ENCODE assay signal across 8 cellular contexts in genomic region chr19:35545855-35546381, GRCh38. TPM values are rescaled to one million over a fixed set of nuclear protein-coding genes. Genes with fewer than 3 reads are reported as not detected.
A peak's percentile ranks its signal among the peaks of the same experiment; 100 is the strongest.
DNase-seq lines count a peak whose midpoint lies in the region; ATAC-seq and TF ChIP-seq lines count a peak whose summit lies in the region.

No MANE protein-coding gene starts in this region.

- DNase-seq in MG63 (peak; percentile 75), HCEC 1CT (no peak)
- peak; percentile 81 for DNase-seq in activated CD4-positive, alpha-beta memory T cell treated with anti-CD3 and anti-CD28 coated beads for 36 hours
- DNase-seq in effector memory CD8-positive, alpha-beta T cell: peak; percentile 47 to 68 (median 67)
- DNase-seq in stimulated activated naive CD8-positive, alpha-beta T cell treated with anti-CD3 and anti-CD28 coated beads, Interleukin-15, amount 100 ng/mL, for 72 hours: peak; percentile 58 to 68

- peaks cover 35% of the 10 kb centered on the region for H3K4me1 Mint-ChIP-seq in activated CD4-positive, alpha-beta memory T cell treated with anti-CD3 and anti-CD28 coated beads for 36 hours (ENCODE audit: low read depth)
- H3K4me1 Mint-ChIP-seq in effector memory CD8-positive, alpha-beta T cell (ENCODE audit: low read depth in 2 of 2): peaks cover 24 to 35% of the 10 kb centered on the region in 2 donors
- H3K4me1 Mint-ChIP-seq in stimulated activated naive CD8-positive, alpha-beta T cell treated with anti-CD3 and anti-CD28 coated beads, Interleukin-15, amount 100 ng/mL, for 72 hours: peaks cover 69% of the 10 kb centered on the region

- TF ChIP-seq CTCF in DOHH2 (IDR thresholded peaks at IDR 0.05; ENCODE audit: low read depth, low read length, poor library complexity, severe bottlenecking): no peak

- H3K4me1 ChIP-seq in DOHH2 (ENCODE audit: control insufficient read depth, low read length) (peaks cover 23% of the 10 kb centered on the region), muscle layer of colon (ENCODE audit: insufficient read depth, low read length) (peaks cover 22% of the 10 kb centered on the region)

- H3K27me3 ChIP-seq in DOHH2 (ENCODE audit: control insufficient read depth, low read length) (no peaks in the 10 kb centered on the region), MG63 (no peaks in the 10 kb centered on the region), muscle layer of colon (ENCODE audit: control insufficient read depth in 1 of 2, insufficient read depth in 2 of 2, low read length in 2 of 2) (no peaks in the 10 kb centered on the region)

- POLR2A ChIA-PET in activated CD4-positive, alpha-beta memory T cell treated with anti-CD3 and anti-CD28 coated beads for 36 hours (lab: Charles Lee): no interaction called here

- H3K79me2 ChIP-seq in DOHH2 (ENCODE audit: control insufficient read depth, low read length): peaks cover 40% of the 10 kb centered on the region

- H3K4me2 ChIP-seq in DOHH2 (ENCODE audit: low read length): peak overlapping the region; percentile 91

- 0 out of 2 replicates have a peak overlapping the region, but pooled peaks have one; percentile 47 for H3K27ac ChIP-seq in DOHH2 (ENCODE audit: low read depth, low read length)
- peak overlapping the region; percentile 94 for H3K27ac ChIP-seq in muscle layer of colon (ENCODE audit: low read depth, low read length)

- H3F3A ChIP-seq in DOHH2 (ENCODE audit: control insufficient read depth, insufficient read depth): no peaks in the 10 kb centered on the region

- H3K4me3 Mint-ChIP-seq in activated CD4-positive, alpha-beta memory T cell treated with anti-CD3 and anti-CD28 coated beads for 36 hours: peak overlapping the region; percentile 93
- peak overlapping the region; percentile 91 to 94 for H3K4me3 Mint-ChIP-seq in effector memory CD8-positive, alpha-beta T cell
- peak overlapping the region; percentile 98 for H3K4me3 Mint-ChIP-seq in stimulated activated naive CD8-positive, alpha-beta T cell treated with anti-CD3 and anti-CD28 coated beads, Interleukin-15, amount 100 ng/mL, for 72 hours

- H3K36me3 ChIP-seq in DOHH2 (ENCODE audit: control insufficient read depth, low read length) (peaks cover 39% of the 10 kb centered on the region), MG63 (peaks cover 53% of the 10 kb centered on the region), muscle layer of colon (ENCODE audit: insufficient read depth, low read length) (no peaks in the 10 kb centered on the region)

- CTCF ChIA-PET in activated CD4-positive, alpha-beta memory T cell treated with anti-CD3 and anti-CD28 coated beads for 36 hours (lab: Charles Lee): interaction anchor here (3.8 kb wide), 1 partner anchor 45 kb away, joined by 34 read pairs; no protein-coding TSS in a partner anchor

- ATAC-seq in GM21825 (IDR thresholded peaks at IDR 0.05; ENCODE audit: unreplicated experiment): peak; percentile 38
- peak; percentile 85 for ATAC-seq in effector memory CD8-positive, alpha-beta T cell (replicated peaks)
- ATAC-seq in stimulated activated naive CD8-positive, alpha-beta T cell treated with anti-CD3 and anti-CD28 coated beads, Interleukin-15, amount 100 ng/mL, for 72 hours: peak; percentile 80

- H3K9ac ChIP-seq in muscle layer of colon (ENCODE audit: low read length): peak overlapping the region; percentile 78

- H3K9me3 Mint-ChIP-seq in activated CD4-positive, alpha-beta memory T cell treated with anti-CD3 and anti-CD28 coated beads for 36 hours: no peaks in the 10 kb centered on the region
- no peaks in the 10 kb centered on the region for H3K9me3 Mint-ChIP-seq in effector memory CD8-positive, alpha-beta T cell
- H3K9me3 Mint-ChIP-seq in stimulated activated naive CD8-positive, alpha-beta T cell treated with anti-CD3 and anti-CD28 coated beads, Interleukin-15, amount 100 ng/mL, for 72 hours: no peaks in the 10 kb centered on the region

- H3K9me2 ChIP-seq in DOHH2 (replicated peaks; ENCODE audit: control insufficient read depth, low read length): no peaks in the 10 kb centered on the region

- H3K27me3 Mint-ChIP-seq in activated CD4-positive, alpha-beta memory T cell treated with anti-CD3 and anti-CD28 coated beads for 36 hours: no peaks in the 10 kb centered on the region
- no peaks in the 10 kb centered on the region for H3K27me3 Mint-ChIP-seq in effector memory CD8-positive, alpha-beta T cell
- H3K27me3 Mint-ChIP-seq in stimulated activated naive CD8-positive, alpha-beta T cell treated with anti-CD3 and anti-CD28 coated beads, Interleukin-15, amount 100 ng/mL, for 72 hours: no peaks in the 10 kb centered on the region

- H3K4me3 ChIP-seq in DOHH2 (ENCODE audit: low read length) (peak overlapping the region; percentile 97), MG63 (peak overlapping the region; percentile 74), muscle layer of colon (ENCODE audit: low read depth in 1 of 2, low read length in 2 of 2) (peak overlapping the region; percentile 87 to 95)

- peaks cover 2% of the 10 kb centered on the region; the same call in 1 of the 2 replicates for H4K20me1 ChIP-seq in DOHH2 (ENCODE audit: control insufficient read depth, insufficient read depth, low read depth, low read length)

- intact Hi-C loops in activated CD4-positive, alpha-beta memory T cell treated with anti-CD3 and anti-CD28 coated beads for 36 hours (cut with micrococcal nuclease): loop anchor here (1.0 to 5.0 kb wide), 8 partner anchors 34 to 201 kb away; partner anchors contain the start of genes DMKN, FFAR1, HAUS5 and LIN37

- H3K36me3 Mint-ChIP-seq in activated CD4-positive, alpha-beta memory T cell treated with anti-CD3 and anti-CD28 coated beads for 36 hours: peaks cover 27% of the 10 kb centered on the region
- H3K36me3 Mint-ChIP-seq in effector memory CD8-positive, alpha-beta T cell (ENCODE audit: insufficient read depth): peaks cover 16% of the 10 kb centered on the region

- no peaks in the 10 kb centered on the region for H3K9me3 ChIP-seq in DOHH2 (ENCODE audit: control insufficient read depth, insufficient read depth, low read length)
- H3K9me3 ChIP-seq in MG63: no peaks in the 10 kb centered on the region
- H3K9me3 ChIP-seq in muscle layer of colon (ENCODE audit: low read length): no peaks in the 10 kb centered on the region

- H3K27ac Mint-ChIP-seq in activated CD4-positive, alpha-beta memory T cell treated with anti-CD3 and anti-CD28 coated beads for 36 hours: peak overlapping the region; percentile 91
- peak overlapping the region; percentile 88 to 94 for H3K27ac Mint-ChIP-seq in effector memory CD8-positive, alpha-beta T cell
- peak overlapping the region; percentile 94 to 98 for H3K27ac Mint-ChIP-seq in stimulated activated naive CD8-positive, alpha-beta T cell treated with anti-CD3 and anti-CD28 coated beads, Interleukin-15, amount 100 ng/mL, for 72 hours

RNA-seq across cellular contexts. Expression of gene TMEM147, which starts 0.5 kb away (rescaled TPM):
- 180 and 203 TPM in 2 replicates for total RNA-seq in MG63 (2014; rRNA removed; shearing (Covaris generic); ENCODE audit: low replicate concordance)
- total RNA-seq in activated CD4-positive, alpha-beta memory T cell treated with anti-CD3 and anti-CD28 coated beads for 36 hours: 10 to 100 TPM; 73.5 to 81.9 TPM

RNA-seq across cellular contexts. Expression of gene GAPDHS, which starts 12.7 kb away (rescaled TPM):
- not detected in 2 replicates for total RNA-seq in MG63 (2014; rRNA removed; shearing (Covaris generic); ENCODE audit: low replicate concordance)
- not detected for total RNA-seq in activated CD4-positive, alpha-beta memory T cell treated with anti-CD3 and anti-CD28 coated beads for 36 hours

RNA-seq across cellular contexts. Expression of gene ATP4A, which starts 17.5 kb away (rescaled TPM):
- total RNA-seq in MG63 (2014; rRNA removed; shearing (Covaris generic); ENCODE audit: low replicate concordance): not detected in 2 replicates
- not detected for total RNA-seq in activated CD4-positive, alpha-beta memory T cell treated with anti-CD3 and anti-CD28 coated beads for 36 hours

RNA-seq across cellular contexts. Expression of gene SBSN, which starts 17.8 kb away (rescaled TPM):
- 0.30 TPM in 1 of 2 replicates, not detected in the other for total RNA-seq in MG63 (2014; rRNA removed; shearing (Covaris generic); ENCODE audit: low replicate concordance)
- total RNA-seq in activated CD4-positive, alpha-beta memory T cell treated with anti-CD3 and anti-CD28 coated beads for 36 hours: under 1 TPM in 1 of 2 experiments, not detected in 1; 0.10 TPM

RNA-seq across cellular contexts. Expression of gene DMKN, which starts 32.5 kb away (rescaled TPM):
- total RNA-seq in MG63 (2014; rRNA removed; shearing (Covaris generic); ENCODE audit: low replicate concordance): not detected in 2 replicates
- 1 to 10 TPM; 2.1 to 2.4 TPM for total RNA-seq in activated CD4-positive, alpha-beta memory T cell treated with anti-CD3 and anti-CD28 coated beads for 36 hours
